ENCODE assay signal across 8 cellular contexts in the genomic region with DNA sequence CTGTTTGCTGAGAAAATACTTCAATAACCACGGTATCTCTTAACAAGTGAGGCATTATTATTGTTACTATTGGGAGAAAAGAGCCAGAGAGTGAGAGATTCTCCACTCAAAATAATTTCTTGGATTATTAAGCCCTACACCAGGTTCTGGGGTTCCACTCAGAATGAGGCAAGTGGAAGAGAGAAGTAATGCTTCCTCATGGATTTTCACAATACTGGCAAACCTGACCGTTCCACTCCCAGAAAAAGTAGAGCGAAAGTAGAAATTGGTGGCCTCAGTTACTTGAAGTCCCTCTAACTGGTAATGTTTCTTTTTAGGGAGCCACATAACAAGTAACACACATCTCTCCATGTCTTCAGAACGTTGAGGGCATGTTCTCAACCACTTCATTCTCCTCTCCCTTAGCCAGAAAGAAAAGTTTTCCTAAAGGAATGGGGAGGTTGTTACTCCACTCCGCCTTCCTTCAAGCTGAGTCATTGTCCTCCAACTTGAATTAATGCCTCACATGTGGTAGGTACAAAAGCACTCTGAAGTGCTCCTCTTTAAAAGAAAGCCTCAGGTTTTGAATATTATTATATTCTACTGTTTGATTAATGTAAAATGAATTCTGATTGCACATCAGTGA. TPM values are rescaled to one million over a fixed set of nuclear protein-coding genes. Genes with fewer than 3 reads are reported as not detected.
DNase-seq lines count a peak whose midpoint lies in the region; ATAC-seq, FAIRE-seq and TF ChIP-seq lines count a peak whose summit lies in the region.

No MANE protein-coding gene starts in this region.

- peaks cover 64% of the 10 kb centered on the region for H3K79me2 ChIP-seq in HepG2 (ENCODE audit: insufficient read depth, low read length)

- peak overlapping the region; percentile 69 to 90 (median 72) for H3K4me3 ChIP-seq in HepG2 (replicated peaks in 1 of 3; ENCODE audit: insufficient read depth in 1 of 3, low read depth in 2 of 3, low read length in 3 of 3)

- H3K4me3 Mint-ChIP-seq in IgD-negative memory B cell = peak overlapping the region; percentile 92 to 96 (median 96)

- POLR2A ChIA-PET in HepG2 (lab: Yijun Ruan, JAX) = no interaction called here

- H3K4me1 ChIP-seq in HepG2 (ENCODE audit: insufficient read depth, low read length) = peaks cover 51% of the 10 kb centered on the region

- H3K9me3 Mint-ChIP-seq in IgD-negative memory B cell = no peaks in the 10 kb centered on the region

- no peaks in the 10 kb centered on the region for H3K9me3 ChIP-seq in HepG2 (ENCODE audit: low read length)

- H3K27ac Mint-ChIP-seq in IgD-negative memory B cell = peak overlapping the region in 2 of 3 donors; percentile 65 to 94

- H3K4me2 ChIP-seq in HepG2 (ENCODE audit: low read depth, low read length) = peak overlapping the region; percentile 97

- WGBS in HepG2 (ENCODE audit: low lambda C conversion rate) = 13% methylated on average over 5 of the region's 5 CpGs

- peak overlapping the region; percentile 94 for H3K27ac ChIP-seq in HepG2 (ENCODE audit: extremely low read length, insufficient read depth, low read length)

- H3K27me3 Mint-ChIP-seq in IgD-negative memory B cell = no peaks in the 10 kb centered on the region

- H3K36me3 Mint-ChIP-seq in IgD-negative memory B cell = no peaks in the 10 kb centered on the region

- no peaks in the 10 kb centered on the region; a peak in 3 of 5 replicates for H3K36me3 ChIP-seq in HepG2 (replicated peaks in 1 of 2; ENCODE audit: control insufficient read depth in 1 of 2, insufficient read depth in 2 of 2, low read length in 2 of 2)

- H3K4me1 Mint-ChIP-seq in IgD-negative memory B cell = peaks cover 13 to 33% (median 26%) of the 10 kb centered on the region in 3 donors

- intact Hi-C loops in HepG2 (cut with micrococcal nuclease; ENCODE audit: unreplicated experiment) = loop anchor here (2.0 to 5.0 kb wide), 6 partner anchors 31 to 272 kb away; a partner anchor contains a TSS

- no peak for FAIRE-seq in HepG2 (lab: Jason Lieb, UNC)

- no peak for TF ChIP-seq EP300 in HepG2 (IDR thresholded peaks at IDR 0.05; ENCODE audit: low read depth in 2 of 2, low read length in 2 of 2)
- TF ChIP-seq EP300 in HepG2 (CRISPR knock-in tag; IDR thresholded peaks at IDR 0.05; ENCODE audit: borderline replicate concordance) = no peak

- no peak overlapping the region for H2AFZ ChIP-seq in HepG2 (ENCODE audit: low read length)

- TF ChIP-seq POLR2A in HepG2 (IDR thresholded peaks at IDR 0.05; ENCODE audit: insufficient read depth in 1 of 2, low read depth in 2 of 2, low read length in 2 of 2) = peak in 1 of 2 experiments; percentile 55; a peak in 1 of 4 replicates

- in situ Hi-C loops in Caki2 (cut with HindIII; ENCODE audit: low pct_unique_long_range_greater_than_20kb, low sequenced_read_pairs) (no loop called here), HepG2 (cut with HindIII; ENCODE audit: extremely low pct_ligation_motif_present, low pct_unique_long_range_greater_than_20kb) (no loop called here)

- CTCF ChIA-PET in HepG2 (lab: Yijun Ruan, JAX; ENCODE audit: low intra/inter-chr PET ratio, low total read pairs) = no interaction called here

- no peaks in the 10 kb centered on the region; a peak in 1 of 5 replicates for H3K27me3 ChIP-seq in HepG2 (ENCODE audit: control insufficient read depth in 1 of 2, insufficient read depth in 2 of 2, low read length in 2 of 2)

- ATAC-seq in HepG2 = no peak
- no peak for ATAC-seq in GM18867 (IDR thresholded peaks at IDR 0.05; ENCODE audit: unreplicated experiment)
- no peak for ATAC-seq in HG03135 (IDR thresholded peaks at IDR 0.05; ENCODE audit: unreplicated experiment)

- DNase-seq in Caki2 (ENCODE audit: low read depth) (peak; percentile 78), amniotic epithelial cell (ENCODE audit: low read depth) (peak; percentile 84), HepG2 (ENCODE audit: low spot score) (peak; percentile 60), pons (ENCODE audit: low spot score) (no peak)
- no peak for DNase-seq in activated CD8-positive, alpha-beta memory T cell treated with anti-CD3 and anti-CD28 coated beads, Interleukin-2, amount 50 U/mL, for 48 hours

- TF ChIP-seq CTCF in HepG2 (CRISPR knock-in tag; IDR thresholded peaks at IDR 0.05) = no peak

- no TSS peak for BruUV-seq in HepG2 (replicated peaks; lab: Mats Ljungman, UMichigan)

- peak overlapping the region; percentile 89 for H3K9ac ChIP-seq in HepG2 (ENCODE audit: insufficient read depth, low read depth, low read length)

- H4K20me1 ChIP-seq in HepG2 (ENCODE audit: insufficient read depth, low read length) = no peaks in the 10 kb centered on the region

- TF ChIP-seq RAD21 in HepG2 (CRISPR knock-in tag; IDR thresholded peaks at IDR 0.05) = no peak

TF ChIP-seq in HepG2, 621 proteins besides CTCF, POLR2A, EP300 and RAD21 (continues in another document):
- no peak for TF ChIP-seq ZNF230 (CRISPR knock-in tag; IDR thresholded peaks at IDR 0.05)
- TF ChIP-seq SAP130 (CRISPR knock-in tag; IDR thresholded peaks at IDR 0.05; ENCODE audit: low read depth) = peak; percentile 24; the same call in 1 of the 2 replicates
- TF ChIP-seq ZNF264 (CRISPR knock-in tag; IDR thresholded peaks at IDR 0.05) = peak; percentile 6; the same call in 1 of the 2 replicates
- TF ChIP-seq ZNF557 (CRISPR knock-in tag; IDR thresholded peaks at IDR 0.05) = no peak
- no peak for TF ChIP-seq ZNF891 (CRISPR knock-in tag; IDR thresholded peaks at IDR 0.05)
- TF ChIP-seq POLR2G (IDR thresholded peaks at IDR 0.05; ENCODE audit: low read depth, low read length) = peak; percentile 45; the same call in 1 of the 2 replicates
- peak; percentile 39; the same call in 1 of the 2 replicates for TF ChIP-seq DMAP1 (CRISPR knock-in tag; IDR thresholded peaks at IDR 0.05)
- no peak for TF ChIP-seq FOXM1 (CRISPR knock-in tag; IDR thresholded peaks at IDR 0.05)
- TF ChIP-seq NFE2 (CRISPR knock-in tag; IDR thresholded peaks at IDR 0.05) = peak; percentile 93
- no peak for TF ChIP-seq TP53 (CRISPR knock-in tag; conservative IDR thresholded peaks at IDR 0.05)
- 0 out of 2 replicates have a peak, but pooled peaks have one; percentile 29 for TF ChIP-seq GLI4 (CRISPR knock-in tag; IDR thresholded peaks at IDR 0.05; ENCODE audit: borderline replicate concordance)
- TF ChIP-seq NFE2L2 (IDR thresholded peaks at IDR 0.05; ENCODE audit: low read length) = peak; percentile 91
- TF ChIP-seq ZNF644 (CRISPR knock-in tag; IDR thresholded peaks at IDR 0.05; ENCODE audit: low read depth) = 0 out of 2 replicates have a peak, but pooled peaks have one; percentile 26

RNA-seq across cellular contexts. Expression of a gene that starts 1.9 kb away (rescaled TPM):
- total RNA-seq in Caki2 (2014; rRNA removed; shearing (Covaris generic); ENCODE audit: low replicate concordance) = 23.6 and 39.0 TPM in 2 replicates
- polyA plus RNA-seq in IgD-negative memory B cell = 4.5 TPM
- 15.1 and 23.0 TPM in 2 replicates for total RNA-seq in HepG2 (2016; rRNA removed; fragmentation: Illumina TruSeq; extraction: Trizol)
- total RNA-seq in HepG2 (2016; cell fraction: cytosol; rRNA removed; fragmentation: Illumina TruSeq; extraction: Trizol; ENCODE audit: low read depth) = 3.7 and 4.1 TPM in 2 replicates
- 15.0 and 23.4 TPM in 2 replicates for total RNA-seq in HepG2 (2016; cell fraction: insoluble cytoplasmic fraction; rRNA removed; fragmentation: Illumina TruSeq; extraction: Trizol)
- 8.8 and 9.8 TPM in 2 replicates for total RNA-seq in HepG2 (2016; cell fraction: membrane; rRNA removed; fragmentation: Illumina TruSeq; extraction: Trizol)
- 10.3 and 11.9 TPM in 2 replicates for total RNA-seq in HepG2 (2016; cell fraction: nucleus; rRNA removed; fragmentation: Illumina TruSeq; extraction: Trizol)
- 4.3 and 5.7 TPM in 2 replicates for polyA plus RNA-seq in HepG2 (2011; rRNA removed)
- polyA plus RNA-seq in HepG2 (2011; cell fraction: cytosol; rRNA removed) = 2.4 and 3.5 TPM in 2 replicates
- 1.3 and 2.0 TPM in 2 replicates for polyA plus RNA-seq in HepG2 (2011; cell fraction: nucleus; rRNA removed)
- 6.1 and 6.7 TPM in 2 replicates for polyA plus RNA-seq in HepG2 (2012)
- 2.4 TPM in 2 replicates for polyA plus RNA-seq in HepG2 (2016; cell fraction: cytosol; fragmentation: Illumina TruSeq; extraction: Trizol; ENCODE audit: low read depth)
- 24.1 and 26.3 TPM in 2 replicates for polyA plus RNA-seq in HepG2 (2016; cell fraction: insoluble cytoplasmic fraction; fragmentation: Illumina TruSeq; extraction: Trizol; ENCODE audit: low read depth)
- polyA plus RNA-seq in HepG2 (2016; cell fraction: membrane; fragmentation: Illumina TruSeq; extraction: Trizol; ENCODE audit: low read depth) = 5.4 and 5.5 TPM in 2 replicates
- polyA plus RNA-seq in HepG2 (2016; cell fraction: nucleus; fragmentation: Illumina TruSeq; extraction: Trizol; ENCODE audit: insufficient read depth, low read depth) = 10.2 and 10.9 TPM in 2 replicates
- 3.1 and 7.3 TPM in 2 replicates for polyA minus RNA-seq in HepG2 (2011; rRNA and poly(A)+ RNA removed; ENCODE audit: low replicate concordance)
- polyA minus RNA-seq in HepG2 (2011; cell fraction: cytosol; rRNA and poly(A)+ RNA removed) = 4.3 and 4.4 TPM in 2 replicates
- polyA minus RNA-seq in HepG2 (2011; cell fraction: nucleus; rRNA and poly(A)+ RNA removed) = 19.6 and 22.1 TPM in 2 replicates

RNA-seq across cellular contexts. Expression of a gene that starts 48.1 kb away (rescaled TPM):
- 17.0 and 25.2 TPM in 2 replicates for total RNA-seq in Caki2 (2014; rRNA removed; shearing (Covaris generic); ENCODE audit: low replicate concordance)
- polyA plus RNA-seq in IgD-negative memory B cell = 0.74 TPM
- total RNA-seq in HepG2 (2016; rRNA removed; fragmentation: Illumina TruSeq; extraction: Trizol) = 16.4 and 24.2 TPM in 2 replicates
- 11.4 and 11.7 TPM in 2 replicates for total RNA-seq in HepG2 (2016; cell fraction: cytosol; rRNA removed; fragmentation: Illumina TruSeq; extraction: Trizol; ENCODE audit: low read depth)
- 16.0 and 22.3 TPM in 2 replicates for total RNA-seq in HepG2 (2016; cell fraction: insoluble cytoplasmic fraction; rRNA removed; fragmentation: Illumina TruSeq; extraction: Trizol)
- total RNA-seq in HepG2 (2016; cell fraction: membrane; rRNA removed; fragmentation: Illumina TruSeq; extraction: Trizol) = 13.3 and 13.6 TPM in 2 replicates
- total RNA-seq in HepG2 (2016; cell fraction: nucleus; rRNA removed; fragmentation: Illumina TruSeq; extraction: Trizol) = 11.2 and 11.3 TPM in 2 replicates
- 4.3 and 5.5 TPM in 2 replicates for polyA plus RNA-seq in HepG2 (2011; rRNA removed)
- 1.2 and 2.8 TPM in 2 replicates for polyA plus RNA-seq in HepG2 (2011; cell fraction: cytosol; rRNA removed)
- 1.2 and 1.7 TPM in 2 replicates for polyA plus RNA-seq in HepG2 (2011; cell fraction: nucleus; rRNA removed)
- polyA plus RNA-seq in HepG2 (2012) = 5.7 and 7.3 TPM in 2 replicates
- 1.5 and 1.9 TPM in 2 replicates for polyA plus RNA-seq in HepG2 (2016; cell fraction: cytosol; fragmentation: Illumina TruSeq; extraction: Trizol; ENCODE audit: low read depth)
- 21.0 and 23.0 TPM in 2 replicates for polyA plus RNA-seq in HepG2 (2016; cell fraction: insoluble cytoplasmic fraction; fragmentation: Illumina TruSeq; extraction: Trizol; ENCODE audit: low read depth)
- 6.9 and 8.1 TPM in 2 replicates for polyA plus RNA-seq in HepG2 (2016; cell fraction: membrane; fragmentation: Illumina TruSeq; extraction: Trizol; ENCODE audit: low read depth)
- polyA plus RNA-seq in HepG2 (2016; cell fraction: nucleus; fragmentation: Illumina TruSeq; extraction: Trizol; ENCODE audit: insufficient read depth, low read depth) = 10.4 and 11.4 TPM in 2 replicates
- 2.0 and 3.9 TPM in 2 replicates for polyA minus RNA-seq in HepG2 (2011; rRNA and poly(A)+ RNA removed; ENCODE audit: low replicate concordance)
- 3.8 and 3.9 TPM in 2 replicates for polyA minus RNA-seq in HepG2 (2011; cell fraction: cytosol; rRNA and poly(A)+ RNA removed)
- 6.2 and 9.2 TPM in 2 replicates for polyA minus RNA-seq in HepG2 (2011; cell fraction: nucleus; rRNA and poly(A)+ RNA removed)

Comparison
In these comparisons a context has a peak if more than half of its experiments do, and no peak if none do; other contexts are left out.
1. DNase-seq: peak in Caki2 (single experiment), amniotic epithelial cell (single experiment) and HepG2 (single experiment); none in pons (single experiment) and activated CD8-positive, alpha-beta memory T cell treated with anti-CD3 and anti-CD28 coated beads, Interleukin-2, amount 50 U/mL, for 48 hours (single experiment).